1 cellular context compared by ENCODE assay signal in genomic region chr15:82045179-82045891, GRCh38.
TF ChIP-seq lines count a peak whose summit lies in the region.

No MANE protein-coding gene starts in this region.

TF ChIP-seq in HCT116, 20 proteins besides CTCF, POLR2A, EP300 and RAD21 (continued from another document):
- TF ChIP-seq REST (IDR thresholded peaks at IDR 0.05; ENCODE audit: low read depth), result no peak
- TF ChIP-seq TCF7L2 (IDR thresholded peaks at IDR 0.05; ENCODE audit: borderline replicate concordance, extremely low read depth, insufficient read depth, insufficient read length), result no peak
- TF ChIP-seq EZH2 (IDR thresholded peaks at IDR 0.05), result no peak
